In the genomic region with DNA sequence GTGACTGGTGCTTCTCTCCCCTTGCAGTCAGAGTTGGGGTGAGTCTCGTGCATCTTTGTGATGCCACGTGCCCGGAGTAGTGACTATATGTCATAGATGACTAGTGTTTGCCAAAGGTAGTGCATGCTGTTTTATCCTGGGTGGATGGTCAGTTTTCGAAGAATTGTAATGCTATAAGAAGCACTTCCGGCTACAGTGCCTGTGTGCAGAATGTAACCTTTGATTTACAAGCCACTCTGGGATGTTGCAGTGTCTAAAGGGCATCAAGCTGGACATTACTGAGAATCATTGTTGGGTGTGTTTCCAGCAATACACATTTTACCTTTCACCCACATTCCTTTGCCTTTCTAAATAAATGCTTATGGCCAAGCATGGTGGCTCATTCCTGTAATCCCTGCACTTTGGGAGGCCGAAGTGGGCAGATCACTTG, we compare ENCODE assay signal across 1 cellular context.
TF ChIP-seq lines count a peak whose summit lies in the region.

No MANE protein-coding gene starts in this region.

TF ChIP-seq in HCT116, 20 proteins besides CTCF, POLR2A, EP300 and RAD21:
- TF ChIP-seq, protein P1, sequence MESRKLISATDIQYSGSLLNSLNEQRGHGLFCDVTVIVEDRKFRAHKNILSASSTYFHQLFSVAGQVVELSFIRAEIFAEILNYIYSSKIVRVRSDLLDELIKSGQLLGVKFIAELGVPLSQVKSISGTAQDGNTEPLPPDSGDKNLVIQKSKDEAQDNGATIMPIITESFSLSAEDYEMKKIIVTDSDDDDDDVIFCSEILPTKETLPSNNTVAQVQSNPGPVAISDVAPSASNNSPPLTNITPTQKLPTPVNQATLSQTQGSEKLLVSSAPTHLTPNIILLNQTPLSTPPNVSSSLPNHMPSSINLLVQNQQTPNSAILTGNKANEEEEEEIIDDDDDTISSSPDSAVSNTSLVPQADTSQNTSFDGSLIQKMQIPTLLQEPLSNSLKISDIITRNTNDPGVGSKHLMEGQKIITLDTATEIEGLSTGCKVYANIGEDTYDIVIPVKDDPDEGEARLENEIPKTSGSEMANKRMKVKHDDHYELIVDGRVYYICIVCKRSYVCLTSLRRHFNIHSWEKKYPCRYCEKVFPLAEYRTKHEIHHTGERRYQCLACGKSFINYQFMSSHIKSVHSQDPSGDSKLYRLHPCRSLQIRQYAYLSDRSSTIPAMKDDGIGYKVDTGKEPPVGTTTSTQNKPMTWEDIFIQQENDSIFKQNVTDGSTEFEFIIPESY (IDR thresholded peaks at IDR 0.05; ENCODE audit: extremely low read depth, insufficient replicate concordance, low read length): no peak
- TF ChIP-seq TCF7L2 (IDR thresholded peaks at IDR 0.05; ENCODE audit: borderline replicate concordance, extremely low read depth, insufficient read depth, insufficient read length): no peak
- no peak for TF ChIP-seq CBX3 (IDR thresholded peaks at IDR 0.05; ENCODE audit: low read depth)
- no peak for TF ChIP-seq ELF1 (IDR thresholded peaks at IDR 0.05; ENCODE audit: borderline replicate concordance, low read depth)
- TF ChIP-seq, protein P2, sequence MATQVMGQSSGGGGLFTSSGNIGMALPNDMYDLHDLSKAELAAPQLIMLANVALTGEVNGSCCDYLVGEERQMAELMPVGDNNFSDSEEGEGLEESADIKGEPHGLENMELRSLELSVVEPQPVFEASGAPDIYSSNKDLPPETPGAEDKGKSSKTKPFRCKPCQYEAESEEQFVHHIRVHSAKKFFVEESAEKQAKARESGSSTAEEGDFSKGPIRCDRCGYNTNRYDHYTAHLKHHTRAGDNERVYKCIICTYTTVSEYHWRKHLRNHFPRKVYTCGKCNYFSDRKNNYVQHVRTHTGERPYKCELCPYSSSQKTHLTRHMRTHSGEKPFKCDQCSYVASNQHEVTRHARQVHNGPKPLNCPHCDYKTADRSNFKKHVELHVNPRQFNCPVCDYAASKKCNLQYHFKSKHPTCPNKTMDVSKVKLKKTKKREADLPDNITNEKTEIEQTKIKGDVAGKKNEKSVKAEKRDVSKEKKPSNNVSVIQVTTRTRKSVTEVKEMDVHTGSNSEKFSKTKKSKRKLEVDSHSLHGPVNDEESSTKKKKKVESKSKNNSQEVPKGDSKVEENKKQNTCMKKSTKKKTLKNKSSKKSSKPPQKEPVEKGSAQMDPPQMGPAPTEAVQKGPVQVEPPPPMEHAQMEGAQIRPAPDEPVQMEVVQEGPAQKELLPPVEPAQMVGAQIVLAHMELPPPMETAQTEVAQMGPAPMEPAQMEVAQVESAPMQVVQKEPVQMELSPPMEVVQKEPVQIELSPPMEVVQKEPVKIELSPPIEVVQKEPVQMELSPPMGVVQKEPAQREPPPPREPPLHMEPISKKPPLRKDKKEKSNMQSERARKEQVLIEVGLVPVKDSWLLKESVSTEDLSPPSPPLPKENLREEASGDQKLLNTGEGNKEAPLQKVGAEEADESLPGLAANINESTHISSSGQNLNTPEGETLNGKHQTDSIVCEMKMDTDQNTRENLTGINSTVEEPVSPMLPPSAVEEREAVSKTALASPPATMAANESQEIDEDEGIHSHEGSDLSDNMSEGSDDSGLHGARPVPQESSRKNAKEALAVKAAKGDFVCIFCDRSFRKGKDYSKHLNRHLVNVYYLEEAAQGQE (IDR thresholded peaks at IDR 0.05; ENCODE audit: low read depth): no peak
- no peak for TF ChIP-seq YY1 (IDR thresholded peaks at IDR 0.05; ENCODE audit: extremely low read depth, insufficient replicate concordance, low read depth, low read length)
- TF ChIP-seq JUND (IDR thresholded peaks at IDR 0.05): no peak
- no peak for TF ChIP-seq POLR2AphosphoS5 (IDR thresholded peaks at IDR 0.05; ENCODE audit: low read depth, low read length)
- TF ChIP-seq ZFX (IDR thresholded peaks at IDR 0.05): no peak
- no peak for TF ChIP-seq EGR1 (IDR thresholded peaks at IDR 0.05; ENCODE audit: low read depth)
- TF ChIP-seq, protein P3, sequence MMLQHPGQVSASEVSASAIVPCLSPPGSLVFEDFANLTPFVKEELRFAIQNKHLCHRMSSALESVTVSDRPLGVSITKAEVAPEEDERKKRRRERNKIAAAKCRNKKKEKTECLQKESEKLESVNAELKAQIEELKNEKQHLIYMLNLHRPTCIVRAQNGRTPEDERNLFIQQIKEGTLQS (IDR thresholded peaks at IDR 0.05): no peak
- no peak for TF ChIP-seq SIN3A (IDR thresholded peaks at IDR 0.05; ENCODE audit: low read depth)
- TF ChIP-seq SP1 (IDR thresholded peaks at IDR 0.05; ENCODE audit: low read depth): no peak
- no peak for TF ChIP-seq FOSL1 (IDR thresholded peaks at IDR 0.05; ENCODE audit: low read depth)
- no peak for TF ChIP-seq CEBPB (IDR thresholded peaks at IDR 0.05; ENCODE audit: low read depth)
- TF ChIP-seq, protein P4, sequence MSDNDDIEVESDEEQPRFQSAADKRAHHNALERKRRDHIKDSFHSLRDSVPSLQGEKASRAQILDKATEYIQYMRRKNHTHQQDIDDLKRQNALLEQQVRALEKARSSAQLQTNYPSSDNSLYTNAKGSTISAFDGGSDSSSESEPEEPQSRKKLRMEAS (IDR thresholded peaks at IDR 0.05): no peak
- TF ChIP-seq EZH2 (IDR thresholded peaks at IDR 0.05): no peak
- no peak for TF ChIP-seq EZH2phosphoT487 (IDR thresholded peaks at IDR 0.05; ENCODE audit: borderline replicate concordance)
- TF ChIP-seq ZNF274 (IDR thresholded peaks at IDR 0.05; ENCODE audit: low read depth, low read length): no peak
TF ChIP-seq in HCT116: peak in this region for 0.
